ENCODE assay signal across 8 cellular contexts in genomic region chr1:225428066-225428878, GRCh38. TPM values are rescaled to one million over a fixed set of nuclear protein-coding genes. Genes with fewer than 3 reads are reported as not detected.
DNase-seq lines count a peak whose midpoint lies in the region; ATAC-seq and TF ChIP-seq lines count a peak whose summit lies in the region.

No MANE protein-coding gene starts in this region.

- peak; percentile 59 for DNase-seq in HFF-Myc (ENCODE audit: extremely low read depth, low read depth)
- peak; percentile 87 for DNase-seq in MV-4-11 (lab: John Stamatoyannopoulos, UW)
- DNase-seq in glutamatergic neuron, result peak; percentile 90
- DNase-seq in ovary, result peak; percentile 92 to 94 (median 93)

- peak overlapping the region; percentile 90 for H3K4me3 Mint-ChIP-seq in activated naive CD8-positive, alpha-beta T cell
- peak overlapping the region; percentile 92 for H3K4me3 Mint-ChIP-seq in glutamatergic neuron (ENCODE audit: unreplicated experiment)

- H3K4me1 Mint-ChIP-seq in activated naive CD8-positive, alpha-beta T cell (ENCODE audit: low read depth), result peaks cover 51% of the 10 kb centered on the region
- peaks cover 31% of the 10 kb centered on the region for H3K4me1 Mint-ChIP-seq in glutamatergic neuron (ENCODE audit: low read depth, unreplicated experiment)

- 0 to 1% (median 1%) methylated on average over 36 to 81 of the region's 81 CpGs for WGBS in ovary, 3 donors
- under 1% methylated on average over 81 of the region's 81 CpGs for WGBS in thymus

- no peaks in the 10 kb centered on the region for H3K36me3 Mint-ChIP-seq in activated naive CD8-positive, alpha-beta T cell
- H3K36me3 Mint-ChIP-seq in glutamatergic neuron (ENCODE audit: unreplicated experiment), result no peaks in the 10 kb centered on the region

- peak; percentile 85 for ATAC-seq in SK-N-SH treated with all-trans-retinoic acid at 6 μM for 48 hours

- H3K9me3 ChIP-seq in ovary (no peaks in the 10 kb centered on the region), thymus (ENCODE audit: control insufficient read depth) (no peaks in the 10 kb centered on the region)

- H3K27ac ChIP-seq in ovary (peak overlapping the region; percentile 91 to 94), thymus (ENCODE audit: low read depth) (peak overlapping the region; percentile 97)

- H3K4me3 ChIP-seq in GM08714 (ENCODE audit: low read length), result peak overlapping the region; percentile 96
- peak overlapping the region; percentile 71 for H3K4me3 ChIP-seq in HFF-Myc (replicated peaks; ENCODE audit: low read depth, low read length)
- H3K4me3 ChIP-seq in ovary, result peak overlapping the region; percentile 90
- peak overlapping the region; percentile 96 for H3K4me3 ChIP-seq in thymus (ENCODE audit: low read length)

- peak overlapping the region; percentile 89 for H3K27ac Mint-ChIP-seq in activated naive CD8-positive, alpha-beta T cell
- peak overlapping the region; percentile 93 for H3K27ac Mint-ChIP-seq in glutamatergic neuron (ENCODE audit: unreplicated experiment)

- H3K27me3 Mint-ChIP-seq in activated naive CD8-positive, alpha-beta T cell, result no peaks in the 10 kb centered on the region
- peaks cover 2% of the 10 kb centered on the region for H3K27me3 Mint-ChIP-seq in glutamatergic neuron (ENCODE audit: unreplicated experiment)

- TF ChIP-seq POLR2A in ovary (IDR thresholded peaks at IDR 0.05), result peak; percentile 77

- H3K27me3 ChIP-seq in ovary, result no peaks in the 10 kb centered on the region
- H3K27me3 ChIP-seq in thymus (ENCODE audit: control insufficient read depth, insufficient read depth), result no peaks in the 10 kb centered on the region

- TF ChIP-seq EP300 in ovary (IDR thresholded peaks at IDR 0.05), result peak; percentile 3

- intact Hi-C loops in ovary (cut with DNase I), result no loop called here

- TF ChIP-seq CTCF in HFF-Myc (IDR thresholded peaks at IDR 0.05; ENCODE audit: low read depth, low read length, missing control alignments) (no peak), glutamatergic neuron (IDR thresholded peaks at IDR 0.05; ENCODE audit: partially characterized antibody, unreplicated experiment) (no peak), ovary (IDR thresholded peaks at IDR 0.05) (peak in 1 of 3 donors; percentile 5)

- no peaks in the 10 kb centered on the region for H3K36me3 ChIP-seq in ovary
- peaks cover 3% of the 10 kb centered on the region for H3K36me3 ChIP-seq in thymus (ENCODE audit: control insufficient read depth, insufficient read depth)

- H3K4me1 ChIP-seq in ovary (ENCODE audit: insufficient read depth) (peaks cover 10% of the 10 kb centered on the region), thymus (ENCODE audit: control insufficient read depth, insufficient read depth, low read length) (peaks cover 14% of the 10 kb centered on the region)

- no peaks in the 10 kb centered on the region for H3K9me3 Mint-ChIP-seq in activated naive CD8-positive, alpha-beta T cell (ENCODE audit: low read depth)
- peaks cover 12% of the 10 kb centered on the region for H3K9me3 Mint-ChIP-seq in glutamatergic neuron (ENCODE audit: unreplicated experiment)

TF ChIP-seq in SK-N-SH treated with all-trans-retinoic acid at 6 μM for 48 hours, 23 proteins besides CTCF, POLR2A, EP300 and RAD21:
- TF ChIP-seq PATZ1 (CRISPR knock-in tag; IDR thresholded peaks at IDR 0.05; ENCODE audit: borderline replicate concordance) (no peak), BACH2 (CRISPR knock-in tag; IDR thresholded peaks at IDR 0.05; ENCODE audit: borderline replicate concordance) (peak; percentile 85; the same call in 1 of the 2 replicates)

RNA-seq across cellular contexts. Expression of gene LBR, which starts 0.4 kb away (rescaled TPM):
- total RNA-seq in glutamatergic neuron (ENCODE audit: unreplicated experiment) (93.9 TPM), ovary (10 to 100 TPM; 26.3 to 60.9 (median 48.6) TPM)
- polyA plus RNA-seq in ovary (10 to 100 TPM; 22.4 to 37.4 TPM), thymus (71.1 TPM)

Comparison
In these comparisons a context has a peak if more than half of its experiments do, and no peak if none do; other contexts are left out.
1. Peak in every context shown above with its lines: DNase-seq, ATAC-seq, H3K4me3 ChIP-seq and H3K27ac ChIP-seq.